In the genomic region with DNA sequence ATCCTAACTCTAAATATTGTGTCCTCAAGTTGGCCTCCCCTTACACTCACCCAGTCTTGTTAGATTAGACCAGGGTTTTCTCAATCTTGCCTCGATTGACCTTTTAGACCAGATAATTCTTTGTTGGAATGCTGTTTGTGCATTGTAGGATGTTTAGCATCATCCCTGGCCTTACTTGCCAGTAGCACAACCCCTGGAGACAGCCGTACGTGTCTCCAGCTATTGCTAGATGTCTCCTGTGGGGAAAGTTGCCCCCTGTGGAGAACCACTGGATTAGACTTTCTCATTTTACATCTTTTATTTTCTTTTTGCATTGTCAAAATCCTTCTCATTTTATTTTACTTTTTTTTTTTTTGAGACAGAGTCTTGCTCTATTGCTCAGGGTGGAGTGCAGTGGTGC, we compare ENCODE assay signal across 18 cellular contexts. TPM values are rescaled to one million over a fixed set of nuclear protein-coding genes. Genes with fewer than 3 reads are reported as not detected.
DNase-seq lines count a peak whose midpoint lies in the region; ATAC-seq and TF ChIP-seq lines count a peak whose summit lies in the region.
"Had no signal": no experiment of that assay in that cellular context is flagged by ENCODE, and none has a peak within 500 bp of the region (broad histone marks: within the 10 kb centered on the region; RNA-seq: fewer than 3 reads in every experiment).

No MANE protein-coding gene starts in this region.

- H4K20me1 ChIP-seq in GM23338 (replicated peaks; ENCODE audit: insufficient read depth) (peaks cover 34% of the 10 kb centered on the region), SK-N-SH (ENCODE audit: insufficient read depth) (peaks cover 61% of the 10 kb centered on the region)

- H3F3A ChIP-seq in GM23338 (replicated peaks; ENCODE audit: low read depth) (0 out of 2 replicates have a peak, but pooled peaks cover 11% of the 10 kb centered on the region), SK-N-SH (replicated peaks; ENCODE audit: insufficient read depth) (peaks cover 3% of the 10 kb centered on the region)

- H3K4ac ChIP-seq in neuronal stem cell (ENCODE audit: low read length), result no peak overlapping the region

- no peak overlapping the region for H3K23ac ChIP-seq in neuronal stem cell (ENCODE audit: low read depth, low read length, poor library complexity)

- CTCF ChIA-PET in SK-N-SH (lab: Yijun Ruan, JAX), result interaction anchor here (3.1 to 4.4 kb wide), 3 partner anchors 8 to 22 kb away, joined by 14 to 39 read pairs (median 29); a partner anchor contains a TSS

- no peak overlapping the region for H2BK120ac ChIP-seq in neuronal stem cell (ENCODE audit: low read depth, low read length)

- no peaks in the 10 kb centered on the region for H3K9me2 ChIP-seq in GM23338 (ENCODE audit: insufficient read depth)
- no peaks in the 10 kb centered on the region for H3K9me2 ChIP-seq in SK-N-SH

- H3K79me2 ChIP-seq in GM23338 (replicated peaks; ENCODE audit: insufficient read depth), result peaks cover 55% of the 10 kb centered on the region
- H3K79me2 ChIP-seq in SK-N-SH (ENCODE audit: insufficient read depth), result peaks cover 77% of the 10 kb centered on the region

- WGBS in neuronal stem cell (ENCODE audit: extremely low coverage in 2 of 2, insufficient read length in 2 of 2, insufficient replicate concordance in 1 of 2), 2 donors, result no CpG with 5 or more reads among the region's 3 CpGs
- 78% methylated on average over 3 of the region's 3 CpGs for WGBS in SK-N-SH (ENCODE audit: low lambda C conversion rate)

- no peak overlapping the region for H2AK5ac ChIP-seq in neuronal stem cell (ENCODE audit: low read depth, low read length)

- peak overlapping the region; percentile 25 for H3K27ac ChIP-seq in CD4-positive, CD25-positive, alpha-beta regulatory T cell (ENCODE audit: insufficient read depth, low read length, poor library complexity, severe bottlenecking)
- H3K27ac ChIP-seq in GM23338 (ENCODE audit: low read depth) (no peak overlapping the region), neuronal stem cell (replicated peaks; ENCODE audit: low read length) (no peak overlapping the region), SK-N-SH (ENCODE audit: low read depth in 2 of 2, low read length in 1 of 2) (no peak overlapping the region)
- H3K27ac ChIP-seq: right lobe of liver had no signal

- no peak overlapping the region for H3K18ac ChIP-seq in neuronal stem cell (ENCODE audit: low read length)

- no peak for ATAC-seq in CD4-positive, CD25-positive, alpha-beta regulatory T cell (ENCODE audit: low read depth in 2 of 2)
- no peak for ATAC-seq in GM23338
- no peak for ATAC-seq in activated naive CD8-positive, alpha-beta T cell treated with anti-CD3 and anti-CD28 coated beads, Interleukin-2, amount 10 ng/mL, durations not matched to agents 7 days and 5 days (ENCODE audit: low read depth)
- ATAC-seq in GM19397 (IDR thresholded peaks at IDR 0.05; ENCODE audit: unreplicated experiment), result no peak
- ATAC-seq: gastroesophageal sphincter, right lobe of liver had no signal

- peak overlapping the region; percentile 44 to 94 (median 79) for H3K4me3 Mint-ChIP-seq in CD4-positive, CD25-positive, alpha-beta regulatory T cell
- H3K4me3 Mint-ChIP-seq in GM23338 (peak overlapping the region; percentile 98; the same call in 2 of the 3 replicates), nephron progenitor cell (peak overlapping the region; percentile 60)
- H3K4me3 Mint-ChIP-seq in activated naive CD8-positive, alpha-beta T cell treated with anti-CD3 and anti-CD28 coated beads, Interleukin-2, amount 10 ng/mL, durations not matched to agents 7 days and 5 days, result peak overlapping the region; percentile 37
- H3K4me3 Mint-ChIP-seq: T-helper 1 cell treated with Interleukin-12 subunit alpha and Interleukin-12 subunit beta and Interleukin-4 antibody, amounts not matched to agents 30 μg/mL and 1 μg/mL, for 36 hours had no signal

- H3K4me1 Mint-ChIP-seq in CD4-positive, CD25-positive, alpha-beta regulatory T cell, result peaks cover 0 to 37% (median 29%) of the 10 kb centered on the region in 4 donors
- H3K4me1 Mint-ChIP-seq in GM23338, result peaks cover 19% of the 10 kb centered on the region
- H3K4me1 Mint-ChIP-seq in activated naive CD8-positive, alpha-beta T cell treated with anti-CD3 and anti-CD28 coated beads, Interleukin-2, amount 10 ng/mL, durations not matched to agents 7 days and 5 days, result peaks cover 19% of the 10 kb centered on the region
- peaks cover 23% of the 10 kb centered on the region for H3K4me1 Mint-ChIP-seq in nephron progenitor cell

- H2AFZ ChIP-seq in GM23338 (no peak overlapping the region), neuronal stem cell (ENCODE audit: low read length) (no peak overlapping the region), SK-N-SH (ENCODE audit: low read depth) (no peak overlapping the region)

- H3K36me3 ChIP-seq in CD4-positive, CD25-positive, alpha-beta regulatory T cell (ENCODE audit: control insufficient read depth, insufficient read depth, low read length), result peaks cover 29% of the 10 kb centered on the region
- H3K36me3 ChIP-seq in GM23338 (ENCODE audit: insufficient read depth), result peaks cover 8% of the 10 kb centered on the region; the same call in 1 of the 2 replicates
- peaks cover 34 to 57% of the 10 kb centered on the region in 2 donors for H3K36me3 ChIP-seq in neuronal stem cell (replicated peaks in 1 of 2; ENCODE audit: control insufficient read depth in 2 of 2, insufficient read depth in 2 of 2, low read length in 2 of 2)
- peaks cover 4 to 31% of the 10 kb centered on the region in 2 experiments for H3K36me3 ChIP-seq in SK-N-SH (replicated peaks in 1 of 2; ENCODE audit: control insufficient read depth in 1 of 2, insufficient read depth in 2 of 2, low read length in 1 of 2)

- peaks cover 19% of the 10 kb centered on the region for H3K4me1 ChIP-seq in CD4-positive, CD25-positive, alpha-beta regulatory T cell (ENCODE audit: control insufficient read depth, insufficient read depth, low read length, poor library complexity, severe bottlenecking)
- H3K4me1 ChIP-seq in GM23338 (ENCODE audit: insufficient read depth), result peaks cover 9% of the 10 kb centered on the region
- peaks cover 11 to 15% of the 10 kb centered on the region in 2 donors for H3K4me1 ChIP-seq in neuronal stem cell (ENCODE audit: control insufficient read depth in 2 of 2, insufficient read depth in 1 of 2, low read depth in 1 of 2, low read length in 2 of 2)
- peaks cover 0 to 18% of the 10 kb centered on the region in 2 experiments; a peak in 2 of 4 replicates for H3K4me1 ChIP-seq in SK-N-SH (ENCODE audit: control insufficient read depth in 1 of 2, insufficient read depth in 2 of 2, low read depth in 1 of 2, low read length in 1 of 2)

- H3K27ac Mint-ChIP-seq in CD4-positive, CD25-positive, alpha-beta regulatory T cell, result no peak overlapping the region
- H3K27ac Mint-ChIP-seq in GM23338, result no peak overlapping the region
- H3K27ac Mint-ChIP-seq in activated naive CD8-positive, alpha-beta T cell treated with anti-CD3 and anti-CD28 coated beads, Interleukin-2, amount 10 ng/mL, durations not matched to agents 7 days and 5 days, result peak overlapping the region; percentile 51
- H3K27ac Mint-ChIP-seq in nephron progenitor cell, result no peak overlapping the region
- H3K27ac Mint-ChIP-seq: T-helper 1 cell treated with Interleukin-12 subunit alpha and Interleukin-12 subunit beta and Interleukin-4 antibody, amounts not matched to agents 30 μg/mL and 1 μg/mL, for 36 hours had no signal

- no peak for TF ChIP-seq CTCF in GM23338 (conservative IDR thresholded peaks at IDR 0.05; ENCODE audit: low read depth in 2 of 2)
- no peak for TF ChIP-seq CTCF in nephron progenitor cell (IDR thresholded peaks at IDR 0.05)
- no peak for TF ChIP-seq CTCF in SK-N-SH (IDR thresholded peaks at IDR 0.05)

- H3K4me3 ChIP-seq in CD4-positive, CD25-positive, alpha-beta regulatory T cell (ENCODE audit: low read depth, low read length), result no peak overlapping the region
- H3K4me3 ChIP-seq in GM23338 (no peak overlapping the region), neuronal stem cell (ENCODE audit: low read length in 2 of 2) (no peak overlapping the region), SK-N-SH (ENCODE audit: low read depth in 2 of 2, low read length in 1 of 2) (no peak overlapping the region)
- H3K4me3 ChIP-seq: gastroesophageal sphincter, lung, right lobe of liver had no signal

- H2BK15ac ChIP-seq in neuronal stem cell (ENCODE audit: low read length), result no peak overlapping the region

- no peaks in the 10 kb centered on the region for H3K27me3 Mint-ChIP-seq in CD4-positive, CD25-positive, alpha-beta regulatory T cell
- H3K27me3 Mint-ChIP-seq in GM23338 (ENCODE audit: insufficient read depth, low read depth, poor library complexity) (peaks cover 16% of the 10 kb centered on the region), nephron progenitor cell (ENCODE audit: low read depth, poor library complexity) (no peaks in the 10 kb centered on the region)
- H3K27me3 Mint-ChIP-seq in activated naive CD8-positive, alpha-beta T cell treated with anti-CD3 and anti-CD28 coated beads, Interleukin-2, amount 10 ng/mL, durations not matched to agents 7 days and 5 days, result no peaks in the 10 kb centered on the region

- no peak overlapping the region for H4K91ac ChIP-seq in neuronal stem cell (ENCODE audit: low read depth, low read length, poor library complexity)

- no peak overlapping the region for H3K4me2 ChIP-seq in GM23338
- H3K4me2 ChIP-seq in neuronal stem cell (ENCODE audit: insufficient read depth, low read length, poor library complexity, severe bottlenecking), result no peak overlapping the region
- H3K4me2 ChIP-seq in SK-N-SH, result no peak overlapping the region

- H3K79me1 ChIP-seq in neuronal stem cell (ENCODE audit: low read depth, low read length), result peaks cover 31% of the 10 kb centered on the region

- H3K9me3 ChIP-seq in CD4-positive, CD25-positive, alpha-beta regulatory T cell (ENCODE audit: control insufficient read depth in 2 of 2, low read length in 2 of 2), result no peaks in the 10 kb centered on the region
- H3K9me3 ChIP-seq in neuronal stem cell (replicated peaks in 1 of 2; ENCODE audit: control insufficient read depth in 2 of 2, insufficient read depth in 1 of 2, low read depth in 1 of 2, low read length in 2 of 2) (no peaks in the 10 kb centered on the region), SK-N-SH (no peaks in the 10 kb centered on the region)
- H3K9me3 ChIP-seq: gastroesophageal sphincter, right lobe of liver had no signal

- H4K8ac ChIP-seq in neuronal stem cell (ENCODE audit: low read depth, low read length), result no peak overlapping the region

- POLR2A ChIA-PET in activated naive CD8-positive, alpha-beta T cell treated with anti-CD3 and anti-CD28 coated beads, Interleukin-2, amount 10 ng/mL, durations not matched to agents 7 days and 5 days (lab: Charles Lee), result interaction anchor here (0.5 to 5.6 kb wide), 5 partner anchors 11 to 533 kb away, joined by 3 to 244 read pairs (median 5); a partner anchor contains a TSS
- POLR2A ChIA-PET in SK-N-SH (lab: Yijun Ruan, JAX), result interaction anchor here (4.3 to 4.4 kb wide), 2 partner anchors 12 kb away, joined by 44 to 80 read pairs; a partner anchor contains a TSS

- H3K27me3 ChIP-seq in CD4-positive, CD25-positive, alpha-beta regulatory T cell (ENCODE audit: control insufficient read depth, insufficient read depth, low read length), result no peaks in the 10 kb centered on the region
- H3K27me3 ChIP-seq in GM23338 (ENCODE audit: insufficient read depth) (no peaks in the 10 kb centered on the region), neuronal stem cell (ENCODE audit: control insufficient read depth in 3 of 3, insufficient read depth in 3 of 3, low read depth in 1 of 3, low read length in 3 of 3) (no peaks in the 10 kb centered on the region), SK-N-SH (ENCODE audit: insufficient read depth) (no peaks in the 10 kb centered on the region)
- H3K27me3 ChIP-seq: gastroesophageal sphincter, right lobe of liver had no signal

- TF ChIP-seq EP300 in SK-N-SH (IDR thresholded peaks at IDR 0.05; ENCODE audit: borderline replicate concordance in 1 of 2, low read depth in 1 of 2, low read length in 1 of 2), result no peak

- H3K36me3 Mint-ChIP-seq in CD4-positive, CD25-positive, alpha-beta regulatory T cell, result peaks cover 4% of the 10 kb centered on the region
- H3K36me3 Mint-ChIP-seq in GM23338 (ENCODE audit: low read depth), result peaks cover 40% of the 10 kb centered on the region
- H3K36me3 Mint-ChIP-seq in activated naive CD8-positive, alpha-beta T cell treated with anti-CD3 and anti-CD28 coated beads, Interleukin-2, amount 10 ng/mL, durations not matched to agents 7 days and 5 days, result no peaks in the 10 kb centered on the region
- peaks cover 25% of the 10 kb centered on the region for H3K36me3 Mint-ChIP-seq in nephron progenitor cell (ENCODE audit: low read depth)

- no peaks in the 10 kb centered on the region for H3K9me3 Mint-ChIP-seq in CD4-positive, CD25-positive, alpha-beta regulatory T cell
- peaks cover 3% of the 10 kb centered on the region; the same call in 2 of the 3 replicates for H3K9me3 Mint-ChIP-seq in GM23338
- no peaks in the 10 kb centered on the region for H3K9me3 Mint-ChIP-seq in activated naive CD8-positive, alpha-beta T cell treated with anti-CD3 and anti-CD28 coated beads, Interleukin-2, amount 10 ng/mL, durations not matched to agents 7 days and 5 days
- H3K9me3 Mint-ChIP-seq in nephron progenitor cell, result no peaks in the 10 kb centered on the region
- H3K9me3 Mint-ChIP-seq: T-helper 1 cell treated with Interleukin-12 subunit alpha and Interleukin-12 subunit beta and Interleukin-4 antibody, amounts not matched to agents 30 μg/mL and 1 μg/mL, for 36 hours had no signal

- DNase-seq in CD4-positive, CD25-positive, alpha-beta regulatory T cell, result no peak
- DNase-seq in GM23338 (ENCODE audit: low spot score) (no peak), nephron progenitor cell (no peak), COLO668 (lab: John Stamatoyannopoulos, UW; ENCODE audit: unreplicated experiment) (no peak), neuronal stem cell (ENCODE audit: low spot score) (no peak), SK-N-SH (no peak)
- no peak for DNase-seq in activated naive CD8-positive, alpha-beta T cell treated with anti-CD3 and anti-CD28 coated beads, Interleukin-2, amount 10 ng/mL, durations not matched to agents 7 days and 5 days
- DNase-seq: dermis blood vessel endothelial cell; IMR-90; NCI-H2081; NCI-H510A treated with DMSO at 0.1 percent for 48 hours; right lobe of liver; Right ventricle myocardium superior; stimulated activated CD4-positive, alpha-beta T cell treated with anti-CD3 and anti-CD28 coated beads, Interleukin-1b, Interleukin-23, amount 100 ng/mL, for 48 hours had no signal

- H3K9ac ChIP-seq in neuronal stem cell (ENCODE audit: low read depth, low read length, poor library complexity), result no peak overlapping the region
- H3K9ac ChIP-seq in SK-N-SH, result no peak overlapping the region

- H2BK5ac ChIP-seq in neuronal stem cell (ENCODE audit: low read length), result no peak overlapping the region

- no peak overlapping the region for H3K14ac ChIP-seq in neuronal stem cell (ENCODE audit: low read length)

- no peak for TF ChIP-seq RAD21 in SK-N-SH (IDR thresholded peaks at IDR 0.05; ENCODE audit: low read length)

- no peak overlapping the region for H2BK12ac ChIP-seq in neuronal stem cell (ENCODE audit: low read length)

RNA-seq across cellular contexts. Expression of a gene that starts 2.2 kb away (rescaled TPM):
- 208 TPM for total RNA-seq in CD4-positive, CD25-positive, alpha-beta regulatory T cell
- 100 to 1,000 TPM in 3 of 4 donors, 10 to 100 TPM in 1; 74.0 to 117 (median 112) TPM for polyA plus RNA-seq in CD4-positive, CD25-positive, alpha-beta regulatory T cell
- 151 and 156 TPM in 2 replicates for total RNA-seq in GM23338 (2014; rRNA removed; shearing (Covaris generic))
- 76.5 and 83.7 TPM in 2 replicates for polyA plus RNA-seq in GM23338 (2016; fragmentation: Nextera tagmentation; extraction: Ambion mirVana)
- 100 to 1,000 TPM; 185 to 207 TPM for total RNA-seq in activated naive CD8-positive, alpha-beta T cell treated with anti-CD3 and anti-CD28 coated beads, Interleukin-2, amount 10 ng/mL, durations not matched to agents 7 days and 5 days
- 80.4 TPM for polyA plus RNA-seq in neuronal stem cell (2013, experiment 1 of 2)
- 80.3 TPM for polyA plus RNA-seq in neuronal stem cell (2013, experiment 2 of 2)
- 230 and 277 TPM in 2 replicates for polyA plus RNA-seq in SK-N-SH (2012; rRNA removed)
- polyA plus RNA-seq in SK-N-SH (2012; cell fraction: cytosol; rRNA removed), result 65.3 and 95.1 TPM in 2 replicates
- 1,525 and 1,565 TPM in 2 replicates for polyA plus RNA-seq in SK-N-SH (2012; cell fraction: nucleus; rRNA removed)

RNA-seq across cellular contexts. Expression of a gene that starts 9.0 kb away (rescaled TPM):
- total RNA-seq in CD4-positive, CD25-positive, alpha-beta regulatory T cell, result 22.2 TPM
- 10 to 100 TPM; 30.0 to 40.8 (median 32.1) TPM for polyA plus RNA-seq in CD4-positive, CD25-positive, alpha-beta regulatory T cell
- total RNA-seq in GM23338 (2014; rRNA removed; shearing (Covaris generic)), result 38.0 and 57.7 TPM in 2 replicates
- 31.0 and 31.3 TPM in 2 replicates for polyA plus RNA-seq in GM23338 (2016; fragmentation: Nextera tagmentation; extraction: Ambion mirVana)
- total RNA-seq in activated naive CD8-positive, alpha-beta T cell treated with anti-CD3 and anti-CD28 coated beads, Interleukin-2, amount 10 ng/mL, durations not matched to agents 7 days and 5 days, result 10 to 100 TPM; 27.9 to 29.9 TPM
- 39.9 TPM for polyA plus RNA-seq in neuronal stem cell (2013, experiment 1 of 2)
- 41.4 TPM for polyA plus RNA-seq in neuronal stem cell (2013, experiment 2 of 2)
- polyA plus RNA-seq in SK-N-SH (2012; rRNA removed), result 82.7 and 99.4 TPM in 2 replicates
- 42.3 and 58.1 TPM in 2 replicates for polyA plus RNA-seq in SK-N-SH (2012; cell fraction: cytosol; rRNA removed)
- polyA plus RNA-seq in SK-N-SH (2012; cell fraction: nucleus; rRNA removed), result 371 and 402 TPM in 2 replicates

RNA-seq across cellular contexts. Expression of a gene that starts 12.5 kb away (rescaled TPM):
- total RNA-seq in CD4-positive, CD25-positive, alpha-beta regulatory T cell, result 57.8 TPM
- 100 to 1,000 TPM; 155 to 179 (median 162) TPM for polyA plus RNA-seq in CD4-positive, CD25-positive, alpha-beta regulatory T cell
- 32.3 and 49.9 TPM in 2 replicates for total RNA-seq in GM23338 (2014; rRNA removed; shearing (Covaris generic))
- 118 and 122 TPM in 2 replicates for polyA plus RNA-seq in GM23338 (2016; fragmentation: Nextera tagmentation; extraction: Ambion mirVana)
- 10 to 100 TPM; 78.9 to 82.4 TPM for total RNA-seq in activated naive CD8-positive, alpha-beta T cell treated with anti-CD3 and anti-CD28 coated beads, Interleukin-2, amount 10 ng/mL, durations not matched to agents 7 days and 5 days
- polyA plus RNA-seq in neuronal stem cell (2013, experiment 1 of 2), result 57.2 TPM
- 56.0 TPM for polyA plus RNA-seq in neuronal stem cell (2013, experiment 2 of 2)
- polyA plus RNA-seq in SK-N-SH (2012; rRNA removed), result 85.3 and 104 TPM in 2 replicates
- 48.3 and 76.9 TPM in 2 replicates for polyA plus RNA-seq in SK-N-SH (2012; cell fraction: cytosol; rRNA removed)
- polyA plus RNA-seq in SK-N-SH (2012; cell fraction: nucleus; rRNA removed), result 36.4 and 46.2 TPM in 2 replicates

RNA-seq across cellular contexts. Expression of a gene that starts 19.4 kb away (rescaled TPM):
- 39.2 TPM for total RNA-seq in CD4-positive, CD25-positive, alpha-beta regulatory T cell
- polyA plus RNA-seq in CD4-positive, CD25-positive, alpha-beta regulatory T cell, result 10 to 100 TPM; 19.5 to 29.9 (median 24.4) TPM
- total RNA-seq in GM23338 (2014; rRNA removed; shearing (Covaris generic)), result 22.1 and 28.7 TPM in 2 replicates
- polyA plus RNA-seq in GM23338 (2016; fragmentation: Nextera tagmentation; extraction: Ambion mirVana) (15.9 and 17.9 TPM in 2 replicates), SK-N-SH (2012; rRNA removed) (21.0 and 21.4 TPM in 2 replicates)
- 10 to 100 TPM; 57.4 to 57.7 TPM for total RNA-seq in activated naive CD8-positive, alpha-beta T cell treated with anti-CD3 and anti-CD28 coated beads, Interleukin-2, amount 10 ng/mL, durations not matched to agents 7 days and 5 days
- polyA plus RNA-seq in neuronal stem cell (2013, experiment 1 of 2), result 29.0 TPM
- polyA plus RNA-seq in neuronal stem cell (2013, experiment 2 of 2), result 25.5 TPM
- polyA plus RNA-seq in SK-N-SH (2012; cell fraction: cytosol; rRNA removed), result 7.5 and 11.8 TPM in 2 replicates
- 83.7 and 101 TPM in 2 replicates for polyA plus RNA-seq in SK-N-SH (2012; cell fraction: nucleus; rRNA removed)

RNA-seq across cellular contexts. Expression of a gene that starts 19.8 kb away (rescaled TPM):
- total RNA-seq in CD4-positive, CD25-positive, alpha-beta regulatory T cell, result 78.4 TPM
- 10 to 100 TPM; 58.6 to 81.3 (median 73.0) TPM for polyA plus RNA-seq in CD4-positive, CD25-positive, alpha-beta regulatory T cell
- 297 and 314 TPM in 2 replicates for total RNA-seq in GM23338 (2014; rRNA removed; shearing (Covaris generic))
- polyA plus RNA-seq in GM23338 (2016; fragmentation: Nextera tagmentation; extraction: Ambion mirVana) (198 and 216 TPM in 2 replicates), SK-N-SH (2012; rRNA removed) (305 and 346 TPM in 2 replicates)
- 100 to 1,000 TPM; 145 to 146 TPM for total RNA-seq in activated naive CD8-positive, alpha-beta T cell treated with anti-CD3 and anti-CD28 coated beads, Interleukin-2, amount 10 ng/mL, durations not matched to agents 7 days and 5 days
- 290 TPM for polyA plus RNA-seq in neuronal stem cell (2013, experiment 1 of 2)
- 282 TPM for polyA plus RNA-seq in neuronal stem cell (2013, experiment 2 of 2)
- 247 and 282 TPM in 2 replicates for polyA plus RNA-seq in SK-N-SH (2012; cell fraction: cytosol; rRNA removed)
- polyA plus RNA-seq in SK-N-SH (2012; cell fraction: nucleus; rRNA removed), result 502 and 507 TPM in 2 replicates

Comparison
In these comparisons a context has a peak if more than half of its experiments do, and no peak if none do; other contexts are left out.
1. H3K4me3 Mint-ChIP-seq: peak in every context shown above with its lines; median percentile 98 in GM23338; 79 in CD4-positive, CD25-positive, alpha-beta regulatory T cell; 60 in nephron progenitor cell; 37 in activated naive CD8-positive, alpha-beta T cell treated with anti-CD3 and anti-CD28 coated beads, Interleukin-2, amount 10 ng/mL, durations not matched to agents 7 days and 5 days.